ENCODE assay signal across 1 cellular context in genomic region chr5:68225188-68225910, GRCh38.
A peak's percentile ranks its signal among the peaks of the same experiment; 100 is the strongest.
TF ChIP-seq lines count a peak whose summit lies in the region.

No MANE protein-coding gene starts in this region.

TF ChIP-seq in HEK293, 187 proteins besides CTCF, POLR2A, EP300 and RAD21 (continued from another document):
- TF ChIP-seq ZNF518A (tag by site-specific recombination; conservative IDR thresholded peaks at IDR 0.05; ENCODE audit: low read depth): peak; percentile 32; the same call in 1 of the 2 replicates
- TF ChIP-seq ZBTB17 (tag by site-specific recombination; IDR thresholded peaks at IDR 0.05): 0 out of 2 replicates have a peak, but pooled peaks have one; percentile 66
- TF ChIP-seq, protein P1, sequence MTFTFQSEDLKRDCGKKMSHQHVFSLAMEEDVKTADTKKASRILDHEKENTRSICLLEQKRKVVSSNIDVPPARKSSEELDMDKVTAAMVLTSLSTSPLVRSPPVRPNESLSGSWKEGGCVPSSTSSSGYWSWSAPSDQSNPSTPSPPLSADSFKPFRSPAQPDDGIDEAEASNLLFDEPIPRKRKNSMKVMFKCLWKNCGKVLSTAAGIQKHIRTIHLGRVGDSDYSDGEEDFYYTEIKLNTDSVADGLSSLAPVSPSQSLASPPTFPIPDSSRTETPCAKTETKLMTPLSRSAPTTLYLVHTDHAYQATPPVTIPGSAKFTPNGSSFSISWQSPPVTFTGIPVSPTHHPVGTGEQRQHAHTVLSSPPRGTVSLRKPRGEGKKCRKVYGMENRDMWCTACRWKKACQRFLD (tag by site-specific recombination; IDR thresholded peaks at IDR 0.05): no peak
- TF ChIP-seq, protein P2, sequence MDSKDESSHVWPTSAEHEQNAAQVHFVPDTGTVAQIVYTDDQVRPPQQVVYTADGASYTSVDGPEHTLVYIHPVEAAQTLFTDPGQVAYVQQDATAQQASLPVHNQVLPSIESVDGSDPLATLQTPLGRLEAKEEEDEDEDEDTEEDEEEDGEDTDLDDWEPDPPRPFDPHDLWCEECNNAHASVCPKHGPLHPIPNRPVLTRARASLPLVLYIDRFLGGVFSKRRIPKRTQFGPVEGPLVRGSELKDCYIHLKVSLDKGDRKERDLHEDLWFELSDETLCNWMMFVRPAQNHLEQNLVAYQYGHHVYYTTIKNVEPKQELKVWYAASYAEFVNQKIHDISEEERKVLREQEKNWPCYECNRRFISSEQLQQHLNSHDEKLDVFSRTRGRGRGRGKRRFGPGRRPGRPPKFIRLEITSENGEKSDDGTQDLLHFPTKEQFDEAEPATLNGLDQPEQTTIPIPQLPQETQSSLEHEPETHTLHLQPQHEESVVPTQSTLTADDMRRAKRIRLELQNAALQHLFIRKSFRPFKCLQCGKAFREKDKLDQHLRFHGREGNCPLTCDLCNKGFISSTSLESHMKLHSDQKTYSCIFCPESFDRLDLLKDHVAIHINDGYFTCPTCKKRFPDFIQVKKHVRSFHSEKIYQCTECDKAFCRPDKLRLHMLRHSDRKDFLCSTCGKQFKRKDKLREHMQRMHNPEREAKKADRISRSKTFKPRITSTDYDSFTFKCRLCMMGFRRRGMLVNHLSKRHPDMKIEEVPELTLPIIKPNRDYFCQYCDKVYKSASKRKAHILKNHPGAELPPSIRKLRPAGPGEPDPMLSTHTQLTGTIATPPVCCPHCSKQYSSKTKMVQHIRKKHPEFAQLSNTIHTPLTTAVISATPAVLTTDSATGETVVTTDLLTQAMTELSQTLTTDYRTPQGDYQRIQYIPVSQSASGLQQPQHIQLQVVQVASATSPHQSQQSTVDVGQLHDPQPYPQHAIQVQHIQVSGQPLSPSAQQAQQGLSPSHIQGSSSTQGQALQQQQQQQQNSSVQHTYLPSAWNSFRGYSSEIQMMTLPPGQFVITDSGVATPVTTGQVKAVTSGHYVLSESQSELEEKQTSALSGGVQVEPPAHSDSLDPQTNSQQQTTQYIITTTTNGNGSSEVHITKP (tag by site-specific recombination; IDR thresholded peaks at IDR 0.05): peak; percentile 99
- TF ChIP-seq ZNF626 (tag by site-specific recombination; IDR thresholded peaks at IDR 0.05): no peak
- TF ChIP-seq, protein P3, sequence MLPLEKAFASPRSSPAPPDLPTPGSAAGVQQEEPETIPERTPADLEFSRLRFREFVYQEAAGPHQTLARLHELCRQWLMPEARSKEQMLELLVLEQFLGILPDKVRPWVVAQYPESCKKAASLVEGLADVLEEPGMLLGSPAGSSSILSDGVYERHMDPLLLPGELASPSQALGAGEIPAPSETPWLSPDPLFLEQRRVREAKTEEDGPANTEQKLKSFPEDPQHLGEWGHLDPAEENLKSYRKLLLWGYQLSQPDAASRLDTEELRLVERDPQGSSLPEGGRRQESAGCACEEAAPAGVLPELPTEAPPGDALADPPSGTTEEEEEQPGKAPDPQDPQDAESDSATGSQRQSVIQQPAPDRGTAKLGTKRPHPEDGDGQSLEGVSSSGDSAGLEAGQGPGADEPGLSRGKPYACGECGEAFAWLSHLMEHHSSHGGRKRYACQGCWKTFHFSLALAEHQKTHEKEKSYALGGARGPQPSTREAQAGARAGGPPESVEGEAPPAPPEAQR (tag by site-specific recombination; IDR thresholded peaks at IDR 0.05): 0 out of 2 replicates have a peak, but pooled peaks have one; percentile 47
- no peak for TF ChIP-seq PRDM1 (tag by site-specific recombination; IDR thresholded peaks at IDR 0.05)
TF ChIP-seq in HEK293: peak in this region for 8.
